8 cellular contexts compared by ENCODE assay signal in the genomic region with DNA sequence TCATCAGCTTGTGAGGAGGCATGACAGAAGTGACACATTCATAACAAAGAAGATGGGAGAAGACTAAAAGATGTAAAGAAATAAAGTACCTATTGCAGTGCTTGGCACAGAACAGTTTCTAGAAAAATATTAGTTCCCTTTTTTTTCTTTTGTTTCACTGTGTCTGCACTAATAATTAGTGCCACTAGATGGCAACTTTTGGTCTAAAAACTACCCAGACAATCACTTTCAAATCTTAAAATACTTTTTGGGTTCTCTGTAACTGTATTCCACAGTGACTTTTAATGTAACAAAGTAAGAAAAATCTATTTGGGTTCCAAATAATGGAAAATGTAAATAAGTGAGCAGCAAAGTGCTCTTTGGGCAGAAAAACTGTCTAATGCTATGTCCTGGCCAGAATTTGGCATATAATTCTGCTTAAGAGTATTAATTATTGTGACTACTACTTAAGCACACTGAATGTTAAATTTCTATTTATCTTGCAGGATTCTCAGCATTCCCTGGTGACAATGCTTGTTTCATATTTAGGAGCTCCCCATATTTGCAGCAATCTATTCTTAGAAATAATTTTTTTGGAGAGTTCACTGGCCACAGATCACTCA.
A peak's percentile ranks its signal among the peaks of the same experiment; 100 is the strongest.
DNase-seq lines count a peak whose midpoint lies in the region; ATAC-seq and TF ChIP-seq lines count a peak whose summit lies in the region.

No MANE protein-coding gene starts in this region.

- no peaks in the 10 kb centered on the region for H3K9me2 ChIP-seq in hepatocyte (replicated peaks; ENCODE audit: insufficient read depth)

- no peaks in the 10 kb centered on the region for H3K9me3 ChIP-seq in CD4-positive, alpha-beta memory T cell (ENCODE audit: control insufficient read depth in 1 of 2, low read length in 2 of 2)
- H3K9me3 ChIP-seq in hepatocyte (ENCODE audit: low read depth) (no peaks in the 10 kb centered on the region), suprapubic skin (no peaks in the 10 kb centered on the region)

- no peak for TF ChIP-seq POLR2A in suprapubic skin (IDR thresholded peaks at IDR 0.05)

- no peaks in the 10 kb centered on the region for H4K20me1 ChIP-seq in hepatocyte (ENCODE audit: insufficient read depth, poor library complexity, severe bottlenecking)

- no peaks in the 10 kb centered on the region for H3K36me3 Mint-ChIP-seq in CD4-positive, alpha-beta memory T cell

- TF ChIP-seq EP300 in suprapubic skin (IDR thresholded peaks at IDR 0.05) = no peak

- no peaks in the 10 kb centered on the region for H3K4me1 ChIP-seq in CD4-positive, alpha-beta memory T cell (ENCODE audit: insufficient read depth, low read length)
- H3K4me1 ChIP-seq in hepatocyte (ENCODE audit: insufficient read depth) (no peaks in the 10 kb centered on the region), suprapubic skin (peaks cover 7% of the 10 kb centered on the region)

- no peaks in the 10 kb centered on the region for H3K9me3 Mint-ChIP-seq in CD4-positive, alpha-beta memory T cell

- no peak overlapping the region for H3K4me3 Mint-ChIP-seq in CD4-positive, alpha-beta memory T cell

- H3K27me3 Mint-ChIP-seq in CD4-positive, alpha-beta memory T cell = no peaks in the 10 kb centered on the region

- H3K4me1 Mint-ChIP-seq in CD4-positive, alpha-beta memory T cell = peaks cover 0 to 6% (median 3%) of the 10 kb centered on the region in 4 donors

- peak in 4 of 5 donors; percentile 31 to 44 (median 40) for DNase-seq in CD4-positive, alpha-beta memory T cell
- DNase-seq in KBM-7 (peak; percentile 87), hepatocyte (ENCODE audit: low spot score) (peak; percentile 38), suprapubic skin (ENCODE audit: low spot score in 2 of 2) (no peak), mucosa of gallbladder (ENCODE audit: low spot score) (no peak)

- H3K36me3 ChIP-seq in CD4-positive, alpha-beta memory T cell (ENCODE audit: insufficient read depth, low read length) = no peaks in the 10 kb centered on the region
- H3K36me3 ChIP-seq in hepatocyte (replicated peaks; ENCODE audit: insufficient read depth, low read depth) (no peaks in the 10 kb centered on the region), suprapubic skin (no peaks in the 10 kb centered on the region)

- POLR2A ChIA-PET in CD4-positive, alpha-beta memory T cell (lab: Charles Lee; ENCODE audit: partially characterized antibody) = no interaction called here

- CTCF ChIA-PET in CD4-positive, alpha-beta memory T cell (lab: Charles Lee; ENCODE audit: partially characterized antibody) = interaction anchor here (1.1 to 4.4 kb wide), 13 partner anchors 9 to 962 kb away, joined by 3 to 13 read pairs (median 4); no protein-coding TSS in a partner anchor

- TF ChIP-seq CTCF in VCaP (conservative IDR thresholded peaks at IDR 0.05) = peak; percentile 81
- peak; percentile 79 for TF ChIP-seq CTCF in hepatocyte (IDR thresholded peaks at IDR 0.05; ENCODE audit: poor library complexity)
- TF ChIP-seq CTCF in suprapubic skin (IDR thresholded peaks at IDR 0.05) = peak; percentile 38 to 62

- in situ Hi-C loops in KBM-7 (cut with MboI; ENCODE audit: low pct_unique_long_range_greater_than_20kb, low sequenced_read_pairs) = no loop called here

- no peak overlapping the region for H3K4me3 ChIP-seq in CD4-positive, alpha-beta memory T cell (ENCODE audit: low read length in 2 of 2)
- H3K4me3 ChIP-seq in hepatocyte (no peak overlapping the region), suprapubic skin (no peak overlapping the region)

- H3K79me2 ChIP-seq in hepatocyte = no peaks in the 10 kb centered on the region

- no peak overlapping the region for H2AFZ ChIP-seq in hepatocyte

- peak overlapping the region in 4 of 7 donors; percentile 5 to 59 (median 50) for H3K27ac Mint-ChIP-seq in CD4-positive, alpha-beta memory T cell

- H3K4me2 ChIP-seq in hepatocyte = no peak overlapping the region

- H3K27me3 ChIP-seq in CD4-positive, alpha-beta memory T cell (ENCODE audit: insufficient read depth, low read length) = no peaks in the 10 kb centered on the region
- H3K27me3 ChIP-seq in hepatocyte (no peaks in the 10 kb centered on the region), suprapubic skin (no peaks in the 10 kb centered on the region)

- peak; percentile 69 for ATAC-seq in GM18909 (IDR thresholded peaks at IDR 0.05; ENCODE audit: poor library complexity, unreplicated experiment)
- ATAC-seq in GM21737 (IDR thresholded peaks at IDR 0.05; ENCODE audit: unreplicated experiment) = no peak

- intact Hi-C loops in CD4-positive, alpha-beta memory T cell (cut with micrococcal nuclease) = loop anchor here (1.0 to 10.0 kb wide), 7 partner anchors 16 to 818 kb away; partner anchors contain the start of gene KIF5B

- H3K27ac ChIP-seq in CD4-positive, alpha-beta memory T cell (ENCODE audit: low read depth, low read length) = no peak overlapping the region
- H3K27ac ChIP-seq in VCaP = peak overlapping the region; percentile 33
- no peak overlapping the region for H3K27ac ChIP-seq in hepatocyte
- no peak overlapping the region for H3K27ac ChIP-seq in suprapubic skin

Comparison
In these comparisons a context has a peak if more than half of its experiments do, and no peak if none do; other contexts are left out.
1. DNase-seq: peak in CD4-positive, alpha-beta memory T cell (4 of 5), KBM-7 (single experiment) and hepatocyte (single experiment); none in suprapubic skin (0 of 2) and mucosa of gallbladder (single experiment).
2. Peak in every context shown above with its lines, with median percentiles within 50 percentile points of each other: CTCF ChIP-seq.